ENCODE assay signal across 21 cellular contexts in the genomic region with DNA sequence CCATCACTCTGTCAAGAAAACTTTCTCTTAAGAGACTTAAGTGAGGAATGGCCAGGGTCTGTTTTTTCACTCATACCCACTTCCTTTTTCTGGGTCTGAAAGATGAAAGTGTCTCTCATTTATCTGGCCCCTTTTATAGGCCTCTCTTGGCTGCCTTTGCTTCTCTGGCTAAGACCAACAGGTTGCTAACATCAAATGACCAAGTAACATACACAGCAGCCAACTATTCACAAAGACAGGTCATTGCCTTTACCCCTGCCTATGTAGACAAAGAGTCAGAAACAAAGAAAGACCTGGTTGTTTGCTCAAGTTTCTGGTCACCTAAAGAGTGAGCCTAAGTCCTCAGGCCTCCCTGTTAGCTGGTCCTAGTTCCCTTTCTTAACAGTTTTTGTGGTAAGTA. TPM values are rescaled to one million over a fixed set of nuclear protein-coding genes. Genes with fewer than 3 reads are reported as not detected.
DNase-seq lines count a peak whose midpoint lies in the region; ATAC-seq and TF ChIP-seq lines count a peak whose summit lies in the region.
"Had no signal": no experiment of that assay in that cellular context is flagged by ENCODE, and none has a peak within 500 bp of the region (broad histone marks: within the 10 kb centered on the region; RNA-seq: fewer than 3 reads in every experiment).

No MANE protein-coding gene starts in this region.

- ATAC-seq in GM18909 (IDR thresholded peaks at IDR 0.05; ENCODE audit: poor library complexity, unreplicated experiment) (peak; percentile 63), GM21723 (IDR thresholded peaks at IDR 0.05; ENCODE audit: unreplicated experiment) (peak; percentile 44), HG03280 (IDR thresholded peaks at IDR 0.05; ENCODE audit: unreplicated experiment) (peak; percentile 56), HG02970 (IDR thresholded peaks at IDR 0.05; ENCODE audit: low FRiP score, unreplicated experiment) (no peak)
- ATAC-seq: mucosa of descending colon, Panc1 had no signal

- no peak for TF ChIP-seq CTCF in OCI-LY3 (IDR thresholded peaks at IDR 0.05; ENCODE audit: low read depth, low read length)
- no peak for TF ChIP-seq CTCF in hepatocyte (IDR thresholded peaks at IDR 0.05; ENCODE audit: poor library complexity)

- H3K79me2 ChIP-seq in OCI-LY3 (ENCODE audit: low read length) (no peaks in the 10 kb centered on the region), hepatocyte (no peaks in the 10 kb centered on the region)

- H3K9me2 ChIP-seq in hepatocyte (replicated peaks; ENCODE audit: insufficient read depth) = no peaks in the 10 kb centered on the region

- DNase-seq in hepatocyte (ENCODE audit: low spot score) (no peak), NCI-H526 (lab: John Stamatoyannopoulos, UW) (no peak), AG08395 (ENCODE audit: low spot score) (no peak)
- DNase-seq: activated naive CD8-positive, alpha-beta T cell treated with anti-CD3 and anti-CD28 coated beads, Interleukin-2, amount 10 ng/mL, durations not matched to agents 7 days and 5 days; activated T-cell treated with anti-CD3 and anti-CD28 coated beads for 4 hours; cerebellar nuclear complex; DND-41; mucosa of descending colon; NCI-H2227 treated with DMSO at 0.1 percent for 48 hours; ovary; T-helper 1 cell had no signal

- H3K27ac ChIP-seq in OCI-LY3 (ENCODE audit: low read length) (peak overlapping the region; percentile 62), hepatocyte (no peak overlapping the region)
- H3K27ac ChIP-seq: BLaER1, ovary had no signal

- H2AFZ ChIP-seq in OCI-LY3 (ENCODE audit: low read depth, low read length) = peak overlapping the region; percentile 71
- no peak overlapping the region for H2AFZ ChIP-seq in hepatocyte

- H4K20me1 ChIP-seq in OCI-LY3 (ENCODE audit: insufficient read depth, low read length) (no peaks in the 10 kb centered on the region), hepatocyte (ENCODE audit: insufficient read depth, poor library complexity, severe bottlenecking) (no peaks in the 10 kb centered on the region)
- H4K20me1 ChIP-seq: BLaER1 had no signal

- H3K27me3 ChIP-seq in OCI-LY3 (ENCODE audit: low read depth, low read length) (no peaks in the 10 kb centered on the region), hepatocyte (no peaks in the 10 kb centered on the region)
- H3K27me3 ChIP-seq: BLaER1, ovary had no signal

- H3K4me3 ChIP-seq in OCI-LY3 (ENCODE audit: low read length) = no peak overlapping the region
- no peak overlapping the region for H3K4me3 ChIP-seq in hepatocyte
- H3K4me3 ChIP-seq: BLaER1, mucosa of descending colon, ovary, smooth muscle cell had no signal

- H3K4me1 ChIP-seq in OCI-LY3 (ENCODE audit: low read length) (peaks cover 38% of the 10 kb centered on the region), hepatocyte (ENCODE audit: insufficient read depth) (peaks cover 6% of the 10 kb centered on the region)

- H3K9me3 ChIP-seq in OCI-LY3 (ENCODE audit: insufficient read depth, low read length) = no peaks in the 10 kb centered on the region
- H3K9me3 ChIP-seq in hepatocyte (ENCODE audit: low read depth) = no peaks in the 10 kb centered on the region
- H3K9me3 ChIP-seq: BLaER1, mucosa of descending colon, ovary had no signal

- H3K4me2 ChIP-seq in OCI-LY3 (ENCODE audit: low read length) (peak overlapping the region; percentile 41), hepatocyte (no peak overlapping the region)
- H3K4me2 ChIP-seq: BLaER1, smooth muscle cell had no signal

- no peaks in the 10 kb centered on the region for H3K36me3 ChIP-seq in OCI-LY3 (replicated peaks; ENCODE audit: low read depth, low read length)
- H3K36me3 ChIP-seq in hepatocyte (replicated peaks; ENCODE audit: insufficient read depth, low read depth) = no peaks in the 10 kb centered on the region
- H3K36me3 ChIP-seq: BLaER1, ovary had no signal

- H3K9ac ChIP-seq in OCI-LY3 (ENCODE audit: low read length) = peak overlapping the region; percentile 23; the same call in 1 of the 2 replicates
- H3K9ac ChIP-seq: BLaER1 had no signal

RNA-seq across cellular contexts. Expression of gene CSTA, which starts 24.0 kb away (rescaled TPM):
- not detected in 2 replicates for total RNA-seq in hepatocyte
- 0.22 and 0.28 TPM in 2 replicates for polyA plus RNA-seq in hepatocyte
- total RNA-seq: activated naive CD8-positive, alpha-beta T cell treated with anti-CD3 and anti-CD28 coated beads, Interleukin-2, amount 10 ng/mL, durations not matched to agents 7 days and 5 days; glomerular endothelial cell; kidney epithelial cell had no signal
